Comparison of ENCODE assay signal across 10 cellular contexts in genomic region chr2:190413421-190413820, GRCh38. TPM values are rescaled to one million over a fixed set of nuclear protein-coding genes. Genes with fewer than 3 reads are reported as not detected.
DNase-seq lines count a peak whose midpoint lies in the region; ATAC-seq and TF ChIP-seq lines count a peak whose summit lies in the region.
"Had no signal": no experiment of that assay in that cellular context is flagged by ENCODE, and none has a peak within 500 bp of the region (broad histone marks: within the 10 kb centered on the region; RNA-seq: fewer than 3 reads in every experiment).

No MANE protein-coding gene starts in this region.

- TF ChIP-seq POLR2A in vagina (IDR thresholded peaks at IDR 0.05) (no peak), body of pancreas (IDR thresholded peaks at IDR 0.05) (no peak)

- H3K4me1 ChIP-seq in vagina (peaks cover 68% of the 10 kb centered on the region), body of pancreas (peaks cover 50% of the 10 kb centered on the region)

- H3K9me3 ChIP-seq in vagina, result no peaks in the 10 kb centered on the region
- H3K9me3 ChIP-seq in body of pancreas, result no peaks in the 10 kb centered on the region

- H3K4me3 ChIP-seq in vagina (no peak overlapping the region), body of pancreas (no peak overlapping the region)

- H3K27ac Mint-ChIP-seq in activated naive CD4-positive, alpha-beta T cell treated with anti-CD3 and anti-CD28 coated beads, Interleukin-2, amount 50 U/mL, for 72 hours, result peak overlapping the region; percentile 59 to 66

- no peaks in the 10 kb centered on the region for H3K27me3 ChIP-seq in vagina
- H3K27me3 ChIP-seq in body of pancreas, result no peaks in the 10 kb centered on the region

- H3K27ac ChIP-seq in vagina (peak overlapping the region; percentile 28), body of pancreas (peak overlapping the region in 1 of 4 donors; percentile 14)

- DNase-seq in activated naive CD4-positive, alpha-beta T cell treated with anti-CD3 and anti-CD28 coated beads, Interleukin-2, amount 50 U/mL, for 72 hours (ENCODE audit: low spot score in 2 of 2), result no peak
- no peak for DNase-seq in activated naive CD4-positive, alpha-beta T cell treated with Interleukin-2 at 50 U/mL for 16 hours
- DNase-seq in SKM-1 treated with dmso at 0.1 percent for 144 hours (lab: John Stamatoyannopoulos, UW; ENCODE audit: unreplicated experiment) (peak; percentile 23), glomerular endothelial cell (ENCODE audit: extremely low read depth, low read depth, low spot score) (peak; percentile 16), vagina (ENCODE audit: extremely low spot score in 2 of 2) (no peak), T-helper 9 cell (no peak), body of pancreas (no peak), mucosa of gallbladder (ENCODE audit: low spot score) (no peak)
- DNase-seq: COR-L47 had no signal

- intact Hi-C loops in vagina (cut with DNase I) (no loop called here), body of pancreas (cut with DNase I) (no loop called here)

- H3K9me3 Mint-ChIP-seq in activated naive CD4-positive, alpha-beta T cell treated with anti-CD3 and anti-CD28 coated beads, Interleukin-2, amount 50 U/mL, for 72 hours, result no peaks in the 10 kb centered on the region
- H3K9me3 Mint-ChIP-seq: neural crest cell had no signal

- H3K36me3 ChIP-seq in vagina (no peaks in the 10 kb centered on the region), body of pancreas (replicated peaks in 1 of 2; ENCODE audit: insufficient read depth in 1 of 2, low read depth in 2 of 2) (no peaks in the 10 kb centered on the region)

- WGBS in body of pancreas, 2 donors, result 67 to 84% methylated on average over 4 of the region's 4 CpGs

- peaks cover 5 to 26% of the 10 kb centered on the region in 2 donors for H3K36me3 Mint-ChIP-seq in activated naive CD4-positive, alpha-beta T cell treated with anti-CD3 and anti-CD28 coated beads, Interleukin-2, amount 50 U/mL, for 72 hours

- no peak for ATAC-seq in activated naive CD4-positive, alpha-beta T cell treated with anti-CD3 and anti-CD28 coated beads, Interleukin-2, amount 50 U/mL, for 72 hours
- ATAC-seq in body of pancreas, result no peak

- TF ChIP-seq CTCF in vagina (IDR thresholded peaks at IDR 0.05) (no peak), body of pancreas (IDR thresholded peaks at IDR 0.05) (no peak)

RNA-seq across cellular contexts. Expression of gene MFSD6, which starts 5.3 kb away (rescaled TPM):
- 10 to 100 TPM; 18.8 to 37.5 TPM for total RNA-seq in activated naive CD4-positive, alpha-beta T cell treated with anti-CD3 and anti-CD28 coated beads, Interleukin-2, amount 50 U/mL, for 72 hours
- total RNA-seq in glomerular endothelial cell (9.3 and 12.4 TPM in 2 replicates), vagina (84.7 TPM), body of pancreas (10 to 100 TPM; 38.7 to 46.8 TPM), mucosa of gallbladder (62.9 TPM)

Comparison
In these comparisons a context has a peak if more than half of its experiments do, and no peak if none do; other contexts are left out.
1. DNase-seq: peak in SKM-1 treated with dmso at 0.1 percent for 144 hours (single experiment) and glomerular endothelial cell (single experiment); none in activated naive CD4-positive, alpha-beta T cell treated with anti-CD3 and anti-CD28 coated beads, Interleukin-2, amount 50 U/mL, for 72 hours (0 of 2), activated naive CD4-positive, alpha-beta T cell treated with Interleukin-2 at 50 U/mL for 16 hours (single experiment), vagina (0 of 2), T-helper 9 cell (single experiment), body of pancreas (0 of 4) and mucosa of gallbladder (single experiment).